ENCODE assay signal across 12 cellular contexts in the genomic region with DNA sequence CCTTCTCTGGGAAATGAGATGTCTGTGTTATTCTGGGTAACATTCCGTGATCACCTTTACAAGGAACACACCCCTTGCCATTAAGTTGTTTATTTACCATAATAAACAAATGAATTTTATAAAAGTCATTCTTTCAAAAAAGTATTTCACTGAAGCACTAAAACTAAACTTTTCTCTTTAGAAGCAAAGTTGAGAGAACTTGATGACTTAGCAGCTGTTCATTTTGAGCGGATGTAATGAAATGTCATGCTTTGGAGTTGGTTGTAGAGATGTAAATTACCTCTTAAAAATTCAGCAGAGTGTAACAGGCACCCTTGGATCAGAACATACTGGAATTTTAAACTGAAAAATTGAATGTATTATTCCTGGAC.
DNase-seq lines count a peak whose midpoint lies in the region; ATAC-seq and TF ChIP-seq lines count a peak whose summit lies in the region.
"Had no signal": no experiment of that assay in that cellular context is flagged by ENCODE, and none has a peak within 500 bp of the region (broad histone marks: within the 10 kb centered on the region; RNA-seq: fewer than 3 reads in every experiment).

No MANE protein-coding gene starts in this region.

- peaks cover 9% of the 10 kb centered on the region for H3K4me1 ChIP-seq in body of pancreas
- peaks cover 2% of the 10 kb centered on the region for H3K4me1 ChIP-seq in rectal smooth muscle tissue (ENCODE audit: control insufficient read depth, insufficient read depth, low read length)

- 18 to 23% methylated on average over 2 of the region's 2 CpGs for WGBS in body of pancreas, 2 donors

- H3K9ac ChIP-seq in rectal smooth muscle tissue (ENCODE audit: low read length), result no peak overlapping the region

- H3K27me3 ChIP-seq in body of pancreas (no peaks in the 10 kb centered on the region), rectal smooth muscle tissue (ENCODE audit: control insufficient read depth, insufficient read depth, low read length) (no peaks in the 10 kb centered on the region)

- H3K27me3 Mint-ChIP-seq in HFFc6 (ENCODE audit: insufficient read depth), result no peaks in the 10 kb centered on the region
- H3K27me3 Mint-ChIP-seq in activated T-helper 17 cell treated with anti-CD3 and anti-CD28 coated beads, Interleukin-2, amount 50 U/mL, for 72 hours, result peaks cover 16% of the 10 kb centered on the region

- DNase-seq in body of pancreas (no peak), HFFc6 (no peak), NCI-H2196 (lab: John Stamatoyannopoulos, UW; ENCODE audit: unreplicated experiment) (no peak), NCI-H345 treated with DMSO at 0.1 percent for 48 hours (lab: John Stamatoyannopoulos, UW; ENCODE audit: unreplicated experiment) (no peak)
- DNase-seq: activated CD4-positive, alpha-beta T cell treated with anti-CD3 and anti-CD28 coated beads, Interleukin-2, amount 10 ng/mL, durations not matched to agents 24 days and 14 days; CD4-positive, alpha-beta memory T cell; NCI-H187; SHP77 had no signal

- H3K27ac ChIP-seq in body of pancreas (peak overlapping the region in 3 of 4 donors; percentile 80 to 95 (median 83)), rectal smooth muscle tissue (ENCODE audit: low read depth, low read length) (peak overlapping the region; percentile 87)

- H3K27ac Mint-ChIP-seq in HFFc6, result no peak overlapping the region
- H3K27ac Mint-ChIP-seq in activated T-helper 17 cell treated with anti-CD3 and anti-CD28 coated beads, Interleukin-2, amount 50 U/mL, for 72 hours, result no peak overlapping the region
- H3K27ac Mint-ChIP-seq: activated CD4-positive, alpha-beta T cell treated with anti-CD3 and anti-CD28 coated beads, Interleukin-2, amount 10 ng/mL, durations not matched to agents 24 days and 14 days had no signal

- ATAC-seq in body of pancreas, result no peak
- ATAC-seq in activated T-helper 17 cell treated with anti-CD3 and anti-CD28 coated beads, Interleukin-2, amount 50 U/mL, for 72 hours (replicated peaks), result no peak

- intact Hi-C loops in body of pancreas (cut with DNase I), result no loop called here

- TF ChIP-seq CTCF in body of pancreas (IDR thresholded peaks at IDR 0.05), result no peak
- no peak for TF ChIP-seq CTCF in HFFc6 (IDR thresholded peaks at IDR 0.05)

- H3K36me3 ChIP-seq in body of pancreas (replicated peaks in 1 of 2; ENCODE audit: insufficient read depth in 1 of 2, low read depth in 2 of 2), result no peaks in the 10 kb centered on the region
- H3K36me3 ChIP-seq in rectal smooth muscle tissue (ENCODE audit: control insufficient read depth, insufficient read depth, low read length), result no peaks in the 10 kb centered on the region

- no peak for TF ChIP-seq POLR2A in body of pancreas (IDR thresholded peaks at IDR 0.05)

- no peaks in the 10 kb centered on the region for H3K9me3 ChIP-seq in body of pancreas
- no peaks in the 10 kb centered on the region for H3K9me3 ChIP-seq in iPS-18c (ENCODE audit: control insufficient read depth, insufficient read depth, low read length)

- H3K4me3 ChIP-seq in GM08714 (ENCODE audit: low read length) (peak overlapping the region; percentile 56; the same call in 1 of the 2 replicates), body of pancreas (no peak overlapping the region), iPS-18c (ENCODE audit: insufficient read depth, low read depth, low read length) (peak overlapping the region; percentile 46; the same call in 1 of the 2 replicates), rectal smooth muscle tissue (ENCODE audit: low read length) (no peak overlapping the region)

- H3K36me3 Mint-ChIP-seq in HFFc6 (ENCODE audit: low read depth), result no peaks in the 10 kb centered on the region
- no peaks in the 10 kb centered on the region for H3K36me3 Mint-ChIP-seq in activated T-helper 17 cell treated with anti-CD3 and anti-CD28 coated beads, Interleukin-2, amount 50 U/mL, for 72 hours (ENCODE audit: low read depth)
- H3K36me3 Mint-ChIP-seq: CD4-positive, alpha-beta memory T cell had no signal

- H3K4me1 Mint-ChIP-seq in HFFc6 (ENCODE audit: low read depth), result peaks cover 10% of the 10 kb centered on the region
- peaks cover 8% of the 10 kb centered on the region for H3K4me1 Mint-ChIP-seq in activated T-helper 17 cell treated with anti-CD3 and anti-CD28 coated beads, Interleukin-2, amount 50 U/mL, for 72 hours

- H3K9me3 Mint-ChIP-seq in HFFc6, result no peaks in the 10 kb centered on the region
- H3K9me3 Mint-ChIP-seq in activated T-helper 17 cell treated with anti-CD3 and anti-CD28 coated beads, Interleukin-2, amount 50 U/mL, for 72 hours, result no peaks in the 10 kb centered on the region
- H3K9me3 Mint-ChIP-seq: activated CD4-positive, alpha-beta T cell treated with anti-CD3 and anti-CD28 coated beads, Interleukin-2, amount 10 ng/mL, durations not matched to agents 24 days and 14 days had no signal

- H3K4me3 Mint-ChIP-seq in HFFc6, result no peak overlapping the region; the same call in 1 of the 2 replicates
- no peak overlapping the region for H3K4me3 Mint-ChIP-seq in activated T-helper 17 cell treated with anti-CD3 and anti-CD28 coated beads, Interleukin-2, amount 50 U/mL, for 72 hours

Comparison
In these comparisons a context has a peak if more than half of its experiments do, and no peak if none do; other contexts are left out.
1. H3K4me3 ChIP-seq: peak in GM08714 (single experiment) and iPS-18c (single experiment); none in body of pancreas (0 of 2) and rectal smooth muscle tissue (single experiment).